19 cellular contexts compared by ENCODE assay signal in genomic region chr3:196227086-196227485, GRCh38. TPM values are rescaled to one million over a fixed set of nuclear protein-coding genes. Genes with fewer than 3 reads are reported as not detected.
DNase-seq lines count a peak whose midpoint lies in the region; ATAC-seq, FAIRE-seq and TF ChIP-seq lines count a peak whose summit lies in the region.
"Had no signal": no experiment of that assay in that cellular context is flagged by ENCODE, and none has a peak within 500 bp of the region (broad histone marks: within the 10 kb centered on the region; RNA-seq: fewer than 3 reads in every experiment).

No MANE protein-coding gene starts in this region.

- H3K18ac ChIP-seq in H9 (ENCODE audit: insufficient read length, low read depth, low read length) (no peak overlapping the region), mesenchymal stem cell (ENCODE audit: low read depth in 1 of 2, low read length in 2 of 2) (no peak overlapping the region)

- DNase-seq in H9 (no peak), K562 (ENCODE audit: extremely low read depth in 1 of 4, low spot score in 3 of 4) (no peak), sigmoid colon (peak; percentile 48), mesenchymal stem cell (no peak), GM10266 (ENCODE audit: extremely low spot score) (no peak)
- DNase-seq: BE2C; Calu3; CD4-positive, alpha-beta T cell; HFFc6; MG63; NCI-H1092; NCI-H146; NCI-H2081 treated with DMSO at 0.1 percent for 48 hours; NCI-H510A treated with DMSO at 0.1 percent for 48 hours had no signal

- H3K14ac ChIP-seq in H9 (ENCODE audit: insufficient read depth, low read length), result no peak overlapping the region; the same call in 1 of the 2 replicates
- H3K14ac ChIP-seq in mesenchymal stem cell (ENCODE audit: low read length in 2 of 2), result no peak overlapping the region

- no peak overlapping the region for H3T11ph ChIP-seq in H9 (ENCODE audit: low read length)

- H3K36me3 ChIP-seq in K562 (ENCODE audit: control insufficient read depth, insufficient read depth, low read length) (no peaks in the 10 kb centered on the region), mesodermal cell (ENCODE audit: control insufficient read depth, insufficient read depth, low read length) (no peaks in the 10 kb centered on the region), sigmoid colon (no peaks in the 10 kb centered on the region), mesenchymal stem cell (ENCODE audit: control insufficient read depth in 1 of 2, insufficient read depth in 2 of 2, low read depth in 1 of 2, low read length in 2 of 2) (peaks cover under 1 to 6% of the 10 kb centered on the region in 2 experiments)
- H3K36me3 ChIP-seq: BE2C, MG63 had no signal

- H3K4me2 ChIP-seq in H9 (ENCODE audit: insufficient read depth, insufficient read length, low read length), result no peak overlapping the region
- no peak overlapping the region for H3K4me2 ChIP-seq in K562 (ENCODE audit: insufficient read depth, low read length)
- H3K4me2 ChIP-seq in mesenchymal stem cell (ENCODE audit: low read length, poor library complexity, severe bottlenecking), result no peak overlapping the region

- H2BK120ac ChIP-seq in H9 (ENCODE audit: low read depth, low read length, poor library complexity, severe bottlenecking) (no peak overlapping the region), mesenchymal stem cell (ENCODE audit: low read depth, low read length) (no peak overlapping the region)

- H2BK5ac ChIP-seq in H9 (ENCODE audit: insufficient read length, low read length) (no peak overlapping the region), mesenchymal stem cell (ENCODE audit: low read depth, low read length, poor library complexity, severe bottlenecking) (no peak overlapping the region)

- POLR2A ChIA-PET in K562 (lab: Yijun Ruan, JAX), result interaction anchor here (0.9 kb wide), 2 partner anchors 10 to 149 kb away, joined by 3 to 5 read pairs; no protein-coding TSS in a partner anchor

- H3K9me3 ChIP-seq in H9 (ENCODE audit: control insufficient read depth, low read depth, low read length) (no peaks in the 10 kb centered on the region), K562 (replicated peaks; ENCODE audit: control insufficient read depth, insufficient read depth, low read depth, low read length) (no peaks in the 10 kb centered on the region), mesodermal cell (ENCODE audit: control insufficient read depth, low read length) (no peaks in the 10 kb centered on the region), sigmoid colon (no peaks in the 10 kb centered on the region), mesenchymal stem cell (ENCODE audit: control insufficient read depth, low read length) (no peaks in the 10 kb centered on the region)
- H3K9me3 ChIP-seq: BE2C, MG63 had no signal

- H3K4me3 ChIP-seq in K562, result no peak overlapping the region
- no peak overlapping the region for H3K4me3 ChIP-seq in mesodermal cell (ENCODE audit: extremely low read depth, insufficient read depth, low read length, poor library complexity, severe bottlenecking)
- no peak overlapping the region for H3K4me3 ChIP-seq in sigmoid colon
- peak overlapping the region in 1 of 2 experiments; percentile 56 for H3K4me3 ChIP-seq in mesenchymal stem cell (ENCODE audit: insufficient read depth in 1 of 2, low read depth in 1 of 2, low read length in 2 of 2)
- H3K4me3 ChIP-seq: MG63, SK-N-MC had no signal

- H3K27ac ChIP-seq in H9 (ENCODE audit: insufficient read length, low read depth, low read length) (no peak overlapping the region), K562 (ENCODE audit: extremely low read depth, low read depth, low read length) (no peak overlapping the region), mesodermal cell (ENCODE audit: low read depth, low read length, severe bottlenecking) (peak overlapping the region; percentile 29), sigmoid colon (no peak overlapping the region), mesenchymal stem cell (ENCODE audit: low read length, poor library complexity, severe bottlenecking) (no peak overlapping the region)
- H3K27ac ChIP-seq: SK-N-MC had no signal

- TF ChIP-seq POLR2A in K562 (conservative IDR thresholded peaks at IDR 0.05) (no peak), sigmoid colon (IDR thresholded peaks at IDR 0.05) (no peak)

- H3K27me3 ChIP-seq in H9 (ENCODE audit: insufficient read depth, low read length) (no peaks in the 10 kb centered on the region), K562 (ENCODE audit: control insufficient read depth in 2 of 2, insufficient read depth in 2 of 2, low read length in 2 of 2) (no peaks in the 10 kb centered on the region), sigmoid colon (peaks cover 0 to 15% (median 0%) of the 10 kb centered on the region in 3 donors), mesenchymal stem cell (ENCODE audit: control insufficient read depth in 1 of 2, insufficient read depth in 1 of 2, low read length in 2 of 2) (peaks cover 0 to 20% of the 10 kb centered on the region in 2 experiments)
- H3K27me3 ChIP-seq: BE2C, MG63 had no signal

- no peaks in the 10 kb centered on the region; the same call in 1 of the 2 replicates for H3K27me3 Mint-ChIP-seq in H9 (ENCODE audit: low read depth)

- no peak overlapping the region for H2AK5ac ChIP-seq in H9 (ENCODE audit: insufficient read length, low read length)
- no peak overlapping the region for H2AK5ac ChIP-seq in mesenchymal stem cell (ENCODE audit: low read length, severe bottlenecking)

- no peak overlapping the region for H4K5ac ChIP-seq in H9 (ENCODE audit: insufficient read length, low read depth, low read length)

- no peaks in the 10 kb centered on the region for H3K79me1 ChIP-seq in H9 (ENCODE audit: insufficient read depth, low read depth, low read length, poor library complexity, severe bottlenecking)
- H3K79me1 ChIP-seq in mesenchymal stem cell (replicated peaks; ENCODE audit: low read length, poor library complexity, severe bottlenecking), result no peaks in the 10 kb centered on the region

- H2BK15ac ChIP-seq in H9 (ENCODE audit: low read depth, low read length), result no peak overlapping the region
- H2BK15ac ChIP-seq in mesenchymal stem cell (ENCODE audit: low read depth, poor library complexity, severe bottlenecking), result no peak overlapping the region

- H3K27ac Mint-ChIP-seq in H9, result peak overlapping the region; percentile 3 to 64 (median 50); a peak in 1 of 7 replicates
- H3K27ac Mint-ChIP-seq: CD4-positive, alpha-beta T cell; HFFc6 had no signal

- in situ Hi-C loops in K562 (cut with MboI), result no loop called here

- no CpG with 5 or more reads among the region's 15 CpGs for WGBS in H9 (ENCODE audit: extremely low coverage, insufficient read length, low lambda C conversion rate)
- 57% methylated on average over 12 of the region's 15 CpGs for WGBS in K562 (ENCODE audit: insufficient coverage, low coverage, missing lambda C conversion rate)
- 83 to 93% methylated on average over 13 to 15 of the region's 15 CpGs for WGBS in mesodermal cell (ENCODE audit: insufficient coverage in 2 of 2), 2 experiments
- 86 to 90% methylated on average over 15 of the region's 15 CpGs for WGBS in sigmoid colon, 2 donors
- WGBS in mesenchymal stem cell, result 88% methylated on average over 15 of the region's 15 CpGs

- H2BK20ac ChIP-seq in H9 (ENCODE audit: low read depth, low read length, poor library complexity, severe bottlenecking), result no peak overlapping the region

- H3K36me3 Mint-ChIP-seq in H9 (ENCODE audit: insufficient read depth in 1 of 3, low read depth in 3 of 3), result peaks cover 0 to 2% (median 0%) of the 10 kb centered on the region in 3 experiments; a peak in 3 of 7 replicates

- H3K4me3 Mint-ChIP-seq in H9, result no peak overlapping the region
- H3K4me3 Mint-ChIP-seq: CD4-positive, alpha-beta T cell; HFFc6 had no signal

- intact Hi-C loops in K562 (cut with micrococcal nuclease) (no loop called here), sigmoid colon (cut with DNase I) (no loop called here)

- peaks cover 4 to 9% of the 10 kb centered on the region in 2 experiments; a peak in 3 of 4 replicates for H3K4me1 Mint-ChIP-seq in H9

- H3K4me1 ChIP-seq in H9 (ENCODE audit: insufficient read depth, low read length) (no peaks in the 10 kb centered on the region), K562 (replicated peaks in 1 of 2; ENCODE audit: control insufficient read depth in 2 of 2, insufficient read depth in 2 of 2, low read length in 2 of 2) (peaks cover 10 to 17% of the 10 kb centered on the region in 2 experiments; a peak in 4 of 5 replicates), mesodermal cell (ENCODE audit: control insufficient read depth, insufficient read depth, low read length, poor library complexity, severe bottlenecking) (no peaks in the 10 kb centered on the region), sigmoid colon (peaks cover 0 to 5% (median 0%) of the 10 kb centered on the region in 4 donors), mesenchymal stem cell (ENCODE audit: control insufficient read depth, insufficient read depth, low read depth, low read length) (no peaks in the 10 kb centered on the region)
- H3K4me1 ChIP-seq: BE2C had no signal

- TF ChIP-seq CTCF in H9 (conservative IDR thresholded peaks at IDR 0.05) (no peak), K562 (IDR thresholded peaks at IDR 0.05 in 2 of 3, conservative IDR thresholded peaks at IDR 0.05 in 1 of 3; ENCODE audit: insufficient read depth in 2 of 3, low read depth in 1 of 3, low read length in 3 of 3) (no peak), sigmoid colon (IDR thresholded peaks at IDR 0.05) (no peak), GM10266 (IDR thresholded peaks at IDR 0.05; ENCODE audit: control insufficient read depth, insufficient read depth, low read depth, missing control alignments) (no peak)

- H3K4ac ChIP-seq in H9 (ENCODE audit: low read depth, low read length) (no peak overlapping the region), mesenchymal stem cell (ENCODE audit: low read depth in 1 of 2, low read length in 2 of 2) (no peak overlapping the region)

- H2BK12ac ChIP-seq in H9 (ENCODE audit: insufficient read length, low read depth, low read length), result no peak overlapping the region
- H2BK12ac ChIP-seq in mesenchymal stem cell (ENCODE audit: low read length in 2 of 2), result no peak overlapping the region

- ATAC-seq in K562 (0 out of 3 replicates have a peak, but pooled peaks have one; percentile 8), HG03342 (IDR thresholded peaks at IDR 0.05; ENCODE audit: unreplicated experiment) (no peak)

- TF ChIP-seq EP300 in K562 (IDR thresholded peaks at IDR 0.05; ENCODE audit: low read length) (no peak), sigmoid colon (IDR thresholded peaks at IDR 0.05) (no peak)

- no peak overlapping the region for H3K23ac ChIP-seq in H9 (ENCODE audit: insufficient read length, low read depth, low read length)
- H3K23ac ChIP-seq in mesenchymal stem cell (ENCODE audit: low read length in 2 of 2), result no peak overlapping the region

- TF ChIP-seq RAD21 in K562 (CRISPR knock-in tag; conservative IDR thresholded peaks at IDR 0.05 in 1 of 2, IDR thresholded peaks at IDR 0.05 in 1 of 2), result no peak

- H4K20me1 ChIP-seq in H9 (ENCODE audit: control insufficient read depth, insufficient read depth, insufficient read length) (no peaks in the 10 kb centered on the region), K562 (replicated peaks; ENCODE audit: control insufficient read depth, insufficient read depth, low read length) (no peaks in the 10 kb centered on the region)

- H4K91ac ChIP-seq in H9 (ENCODE audit: insufficient read length, low read depth, low read length), result no peak overlapping the region
- no peak overlapping the region for H4K91ac ChIP-seq in mesenchymal stem cell (ENCODE audit: low read length)

- FAIRE-seq in K562 (lab: Jason Lieb, UNC), result no peak
- FAIRE-seq: GM18507 had no signal

- H2AFZ ChIP-seq in H9 (ENCODE audit: low read length), result no peak overlapping the region
- H2AFZ ChIP-seq in K562 (ENCODE audit: low read depth, low read length), result no peak overlapping the region
- no peak overlapping the region for H2AFZ ChIP-seq in mesenchymal stem cell (ENCODE audit: low read depth, low read length)

- BruUV-seq in K562 (replicated peaks; lab: Mats Ljungman, UMichigan), result no TSS peak

- CTCF ChIA-PET in K562 (lab: Yijun Ruan, JAX; ENCODE audit: low intra/inter-chr PET ratio), result no interaction called here

- H4K8ac ChIP-seq in H9 (replicated peaks; ENCODE audit: insufficient read length, low read depth, low read length) (no peak overlapping the region), mesenchymal stem cell (ENCODE audit: low read length) (no peak overlapping the region)

- peaks cover 5% of the 10 kb centered on the region for H3K23me2 ChIP-seq in H9 (ENCODE audit: insufficient read length, low read depth, low read length, poor library complexity, severe bottlenecking)

- H3K9ac ChIP-seq in H9 (ENCODE audit: extremely low read depth, insufficient read length, low read length) (no peak overlapping the region), K562 (ENCODE audit: insufficient read depth in 1 of 2, low read depth in 2 of 2, low read length in 2 of 2) (peak overlapping the region in 1 of 2 experiments; percentile 47; a peak in 1 of 4 replicates), mesenchymal stem cell (ENCODE audit: low read length) (no peak overlapping the region)

- H3K9me3 Mint-ChIP-seq in H9, result no peaks in the 10 kb centered on the region
- H3K9me3 Mint-ChIP-seq: CD4-positive, alpha-beta T cell; HFFc6 had no signal

- no peak overlapping the region for H3K56ac ChIP-seq in H9 (ENCODE audit: insufficient read length, low read depth, low read length)

- H3K79me2 ChIP-seq in H9 (ENCODE audit: insufficient read depth, low read length) (no peaks in the 10 kb centered on the region), K562 (ENCODE audit: control insufficient read depth, insufficient read depth, low read length) (no peaks in the 10 kb centered on the region)

- H3K9me1 ChIP-seq in K562 (ENCODE audit: control insufficient read depth, insufficient read depth, low read length), result peaks cover 3% of the 10 kb centered on the region

RNA-seq across cellular contexts. Expression of gene SLC51A, which starts 10.8 kb away (rescaled TPM):
- total RNA-seq in H9 (2021) (5.6 and 6.5 TPM in 2 replicates), K562 (2014; rRNA removed) (not detected in 2 replicates), K562 (2014; rRNA removed; fragmentation: Illumina TruSeq; extraction: Trizol) (not detected in 2 replicates), K562 (2015; rRNA removed; fragmentation: Illumina TruSeq; extraction: Trizol) (not detected in 2 replicates), K562 (2021) (not detected in 2 replicates), sigmoid colon (not detected)
- total RNA-seq in K562 (2011; cell fraction: chromatin; rRNA removed; ENCODE audit: low replicate concordance), result 0.62 TPM in 1 of 2 replicates, not detected in the other
- total RNA-seq in K562 (2011; cell fraction: nucleolus; rRNA removed), result not detected in 2 replicates
- not detected in 2 replicates for total RNA-seq in K562 (2011; cell fraction: nucleoplasm; rRNA removed)
- polyA plus RNA-seq in K562 (2011; rRNA removed) (not detected in 2 replicates), K562 (2014; fragmentation: Illumina TruSeq; extraction: Trizol) (not detected in 2 replicates), K562 (2014; fragmentation: Nextera tagmentation; extraction: Ambion mirVana) (under 1 TPM; 0.35 to 0.38 TPM), K562 (2014; rRNA removed) (not detected in 2 replicates), sigmoid colon (10 to 100 TPM in 2 of 3 donors, 1 to 10 TPM in 1; 7.8 to 22.7 (median 11.1) TPM)
- polyA plus RNA-seq in K562 (2011; cell fraction: cytosol; rRNA removed), result not detected in 2 replicates
- polyA plus RNA-seq in K562 (2011; cell fraction: nucleus; rRNA removed), result not detected in 2 replicates
- 1.1 and 1.4 TPM in 2 replicates for polyA plus RNA-seq in K562 (2012)
- polyA minus RNA-seq in K562 (2011; rRNA and poly(A)+ RNA removed), result not detected in 2 replicates
- polyA minus RNA-seq in K562 (2011; cell fraction: cytosol; rRNA and poly(A)+ RNA removed), result not detected in 2 replicates
- not detected in 2 replicates for polyA minus RNA-seq in K562 (2011; cell fraction: nucleus; rRNA and poly(A)+ RNA removed)
- polyA plus RNA-seq in mesodermal cell (2013, experiment 1 of 2), result not detected
- not detected for polyA plus RNA-seq in mesodermal cell (2013, experiment 2 of 2)
- not detected for polyA plus RNA-seq in mesenchymal stem cell (2013, experiment 1 of 2)
- polyA plus RNA-seq in mesenchymal stem cell (2013, experiment 2 of 2), result not detected
- total RNA-seq: Calu3; CD4-positive, alpha-beta T cell; H4; HFFc6 had no signal

RNA-seq across cellular contexts. Expression of gene ZDHHC19, which starts 15.9 kb away (rescaled TPM):
- total RNA-seq in H9 (2021), result 1.6 and 2.2 TPM in 2 replicates
- 2.7 and 8.2 TPM in 2 replicates for total RNA-seq in K562 (2011; cell fraction: chromatin; rRNA removed; ENCODE audit: low replicate concordance)
- 2.1 and 2.3 TPM in 2 replicates for total RNA-seq in K562 (2011; cell fraction: nucleolus; rRNA removed)
- 3.0 and 4.6 TPM in 2 replicates for total RNA-seq in K562 (2011; cell fraction: nucleoplasm; rRNA removed)
- 3.4 and 3.5 TPM in 2 replicates for total RNA-seq in K562 (2014; rRNA removed)
- 0.67 and 0.98 TPM in 2 replicates for total RNA-seq in K562 (2014; rRNA removed; fragmentation: Illumina TruSeq; extraction: Trizol)
- total RNA-seq in K562 (2015; rRNA removed; fragmentation: Illumina TruSeq; extraction: Trizol), result 0.94 and 1.7 TPM in 2 replicates
- 5.5 and 6.1 TPM in 2 replicates for total RNA-seq in K562 (2021)
- polyA plus RNA-seq in K562 (2011; rRNA removed), result 0.78 and 1.2 TPM in 2 replicates
- polyA plus RNA-seq in K562 (2011; cell fraction: cytosol; rRNA removed), result 0.77 and 3.4 TPM in 2 replicates
- polyA plus RNA-seq in K562 (2011; cell fraction: nucleus; rRNA removed), result 2.9 and 3.2 TPM in 2 replicates
- polyA plus RNA-seq in K562 (2012), result 3.2 and 5.2 TPM in 2 replicates
- 0.40 and 3.5 TPM in 2 replicates for polyA plus RNA-seq in K562 (2014; fragmentation: Illumina TruSeq; extraction: Trizol)
- polyA plus RNA-seq in K562 (2014; fragmentation: Nextera tagmentation; extraction: Ambion mirVana), result 1 to 10 TPM; 2.0 to 2.7 TPM
- 1.1 and 5.5 TPM in 2 replicates for polyA plus RNA-seq in K562 (2014; rRNA removed)
- 3.3 TPM in 1 of 2 replicates, not detected in the other for polyA minus RNA-seq in K562 (2011; rRNA and poly(A)+ RNA removed)
- 1.6 TPM in 1 of 2 replicates, not detected in the other for polyA minus RNA-seq in K562 (2011; cell fraction: cytosol; rRNA and poly(A)+ RNA removed)
- polyA minus RNA-seq in K562 (2011; cell fraction: nucleus; rRNA and poly(A)+ RNA removed), result 1.1 TPM in 1 of 2 replicates, not detected in the other
- polyA plus RNA-seq in mesodermal cell (2013, experiment 1 of 2), result not detected
- polyA plus RNA-seq in mesodermal cell (2013, experiment 2 of 2), result not detected
- total RNA-seq in sigmoid colon, result under 1 TPM in 1 of 4 donors, not detected in 3; 0.99 TPM
- polyA plus RNA-seq in sigmoid colon, result under 1 TPM in 1 of 3 donors, not detected in 2; 0.38 TPM
- polyA plus RNA-seq in mesenchymal stem cell (2013, experiment 1 of 2), result not detected
- polyA plus RNA-seq in mesenchymal stem cell (2013, experiment 2 of 2), result not detected
- total RNA-seq: Calu3; CD4-positive, alpha-beta T cell; H4; HFFc6 had no signal
